1 cellular context compared by ENCODE assay signal in genomic region chr1:225745231-225745630, GRCh38.
TF ChIP-seq lines count a peak whose summit lies in the region.

No MANE protein-coding gene starts in this region.

TF ChIP-seq in SK-N-SH treated with all-trans-retinoic acid at 6 μM for 48 hours, 23 proteins besides CTCF, POLR2A, EP300 and RAD21 (continued from another document):
- TF ChIP-seq CSRNP3 (CRISPR knock-in tag; IDR thresholded peaks at IDR 0.05) (no peak), ESRRG (CRISPR knock-in tag; IDR thresholded peaks at IDR 0.05) (no peak), ZNF8 (CRISPR knock-in tag; IDR thresholded peaks at IDR 0.05) (no peak), TCF4 (CRISPR knock-in tag; IDR thresholded peaks at IDR 0.05; ENCODE audit: borderline replicate concordance) (no peak)
